In the genomic region with DNA sequence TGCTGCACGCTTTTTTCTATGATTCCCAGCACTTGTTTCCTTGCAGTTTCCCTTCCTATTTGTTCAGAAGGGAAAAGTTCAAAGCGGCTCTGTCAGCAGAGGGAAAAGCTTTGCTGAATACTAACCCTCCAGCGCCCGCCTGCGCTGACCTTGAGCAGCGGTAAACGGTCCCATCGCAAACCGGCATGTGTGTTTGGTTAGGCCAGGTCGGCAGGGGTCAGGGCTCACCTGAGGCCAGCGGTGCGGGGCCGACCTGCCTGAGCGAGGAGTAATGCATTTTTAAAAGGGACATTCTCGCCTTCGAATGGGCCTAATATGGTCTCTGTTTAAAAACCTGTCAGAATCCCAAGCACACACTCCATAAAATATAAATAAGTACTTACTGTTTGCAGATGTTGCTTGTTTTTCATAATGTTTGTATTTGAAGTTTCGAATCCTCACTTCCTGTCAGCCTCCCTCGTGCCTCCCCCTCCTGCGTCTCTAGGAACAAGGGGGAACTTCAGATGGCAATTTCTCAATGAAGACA, we compare ENCODE assay signal across 1 cellular context.
TF ChIP-seq lines count a peak whose summit lies in the region.

No MANE protein-coding gene starts in this region.

TF ChIP-seq in HepG2, 621 proteins besides CTCF, POLR2A, EP300 and RAD21 (continued from another document and continues in another):
- TF ChIP-seq, protein P1, sequence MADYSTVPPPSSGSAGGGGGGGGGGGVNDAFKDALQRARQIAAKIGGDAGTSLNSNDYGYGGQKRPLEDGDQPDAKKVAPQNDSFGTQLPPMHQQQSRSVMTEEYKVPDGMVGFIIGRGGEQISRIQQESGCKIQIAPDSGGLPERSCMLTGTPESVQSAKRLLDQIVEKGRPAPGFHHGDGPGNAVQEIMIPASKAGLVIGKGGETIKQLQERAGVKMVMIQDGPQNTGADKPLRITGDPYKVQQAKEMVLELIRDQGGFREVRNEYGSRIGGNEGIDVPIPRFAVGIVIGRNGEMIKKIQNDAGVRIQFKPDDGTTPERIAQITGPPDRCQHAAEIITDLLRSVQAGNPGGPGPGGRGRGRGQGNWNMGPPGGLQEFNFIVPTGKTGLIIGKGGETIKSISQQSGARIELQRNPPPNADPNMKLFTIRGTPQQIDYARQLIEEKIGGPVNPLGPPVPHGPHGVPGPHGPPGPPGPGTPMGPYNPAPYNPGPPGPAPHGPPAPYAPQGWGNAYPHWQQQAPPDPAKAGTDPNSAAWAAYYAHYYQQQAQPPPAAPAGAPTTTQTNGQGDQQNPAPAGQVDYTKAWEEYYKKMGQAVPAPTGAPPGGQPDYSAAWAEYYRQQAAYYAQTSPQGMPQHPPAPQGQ (CRISPR knock-in tag; IDR thresholded peaks at IDR 0.05; ENCODE audit: borderline replicate concordance) = no peak
- peak; percentile 84 for TF ChIP-seq ELF4 (CRISPR knock-in tag; IDR thresholded peaks at IDR 0.05; ENCODE audit: borderline replicate concordance)
- TF ChIP-seq, protein P2, sequence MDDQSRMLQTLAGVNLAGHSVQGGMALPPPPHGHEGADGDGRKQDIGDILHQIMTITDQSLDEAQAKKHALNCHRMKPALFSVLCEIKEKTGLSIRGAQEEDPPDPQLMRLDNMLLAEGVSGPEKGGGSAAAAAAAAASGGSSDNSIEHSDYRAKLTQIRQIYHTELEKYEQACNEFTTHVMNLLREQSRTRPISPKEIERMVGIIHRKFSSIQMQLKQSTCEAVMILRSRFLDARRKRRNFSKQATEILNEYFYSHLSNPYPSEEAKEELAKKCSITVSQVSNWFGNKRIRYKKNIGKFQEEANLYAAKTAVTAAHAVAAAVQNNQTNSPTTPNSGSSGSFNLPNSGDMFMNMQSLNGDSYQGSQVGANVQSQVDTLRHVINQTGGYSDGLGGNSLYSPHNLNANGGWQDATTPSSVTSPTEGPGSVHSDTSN (CRISPR knock-in tag; IDR thresholded peaks at IDR 0.05; ENCODE audit: borderline replicate concordance) = no peak
- TF ChIP-seq ZNF792 (CRISPR knock-in tag; IDR thresholded peaks at IDR 0.05) = 0 out of 2 replicates have a peak, but pooled peaks have one; percentile 52
- peak; percentile 72 for TF ChIP-seq SP5 (CRISPR knock-in tag; IDR thresholded peaks at IDR 0.05; ENCODE audit: borderline replicate concordance, low read depth)
- TF ChIP-seq FOXM1 (CRISPR knock-in tag; IDR thresholded peaks at IDR 0.05) = peak; percentile 60; the same call in 1 of the 2 replicates
- TF ChIP-seq, protein P3, sequence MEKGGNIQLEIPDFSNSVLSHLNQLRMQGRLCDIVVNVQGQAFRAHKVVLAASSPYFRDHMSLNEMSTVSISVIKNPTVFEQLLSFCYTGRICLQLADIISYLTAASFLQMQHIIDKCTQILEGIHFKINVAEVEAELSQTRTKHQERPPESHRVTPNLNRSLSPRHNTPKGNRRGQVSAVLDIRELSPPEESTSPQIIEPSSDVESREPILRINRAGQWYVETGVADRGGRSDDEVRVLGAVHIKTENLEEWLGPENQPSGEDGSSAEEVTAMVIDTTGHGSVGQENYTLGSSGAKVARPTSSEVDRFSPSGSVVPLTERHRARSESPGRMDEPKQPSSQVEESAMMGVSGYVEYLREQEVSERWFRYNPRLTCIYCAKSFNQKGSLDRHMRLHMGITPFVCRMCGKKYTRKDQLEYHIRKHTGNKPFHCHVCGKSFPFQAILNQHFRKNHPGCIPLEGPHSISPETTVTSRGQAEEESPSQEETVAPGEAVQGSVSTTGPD (CRISPR knock-in tag; IDR thresholded peaks at IDR 0.05) = peak; percentile 83
- TF ChIP-seq GTF3A (CRISPR knock-in tag; conservative IDR thresholded peaks at IDR 0.05) = no peak
- TF ChIP-seq ZNF562 (CRISPR knock-in tag; IDR thresholded peaks at IDR 0.05; ENCODE audit: borderline replicate concordance) = no peak
- TF ChIP-seq EEA1 (CRISPR knock-in tag; IDR thresholded peaks at IDR 0.05; ENCODE audit: borderline replicate concordance) = no peak
- no peak for TF ChIP-seq ZNF598 (CRISPR knock-in tag; IDR thresholded peaks at IDR 0.05; ENCODE audit: borderline replicate concordance)
- TF ChIP-seq KLF13 (CRISPR knock-in tag; IDR thresholded peaks at IDR 0.05) = no peak
- TF ChIP-seq, protein P4, sequence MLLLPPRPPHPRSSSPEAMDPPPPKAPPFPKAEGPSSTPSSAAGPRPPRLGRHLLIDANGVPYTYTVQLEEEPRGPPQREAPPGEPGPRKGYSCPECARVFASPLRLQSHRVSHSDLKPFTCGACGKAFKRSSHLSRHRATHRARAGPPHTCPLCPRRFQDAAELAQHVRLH (CRISPR knock-in tag; IDR thresholded peaks at IDR 0.05; ENCODE audit: borderline replicate concordance, low read depth) = peak; percentile 88; the same call in 1 of the 2 replicates
- TF ChIP-seq, protein P5, sequence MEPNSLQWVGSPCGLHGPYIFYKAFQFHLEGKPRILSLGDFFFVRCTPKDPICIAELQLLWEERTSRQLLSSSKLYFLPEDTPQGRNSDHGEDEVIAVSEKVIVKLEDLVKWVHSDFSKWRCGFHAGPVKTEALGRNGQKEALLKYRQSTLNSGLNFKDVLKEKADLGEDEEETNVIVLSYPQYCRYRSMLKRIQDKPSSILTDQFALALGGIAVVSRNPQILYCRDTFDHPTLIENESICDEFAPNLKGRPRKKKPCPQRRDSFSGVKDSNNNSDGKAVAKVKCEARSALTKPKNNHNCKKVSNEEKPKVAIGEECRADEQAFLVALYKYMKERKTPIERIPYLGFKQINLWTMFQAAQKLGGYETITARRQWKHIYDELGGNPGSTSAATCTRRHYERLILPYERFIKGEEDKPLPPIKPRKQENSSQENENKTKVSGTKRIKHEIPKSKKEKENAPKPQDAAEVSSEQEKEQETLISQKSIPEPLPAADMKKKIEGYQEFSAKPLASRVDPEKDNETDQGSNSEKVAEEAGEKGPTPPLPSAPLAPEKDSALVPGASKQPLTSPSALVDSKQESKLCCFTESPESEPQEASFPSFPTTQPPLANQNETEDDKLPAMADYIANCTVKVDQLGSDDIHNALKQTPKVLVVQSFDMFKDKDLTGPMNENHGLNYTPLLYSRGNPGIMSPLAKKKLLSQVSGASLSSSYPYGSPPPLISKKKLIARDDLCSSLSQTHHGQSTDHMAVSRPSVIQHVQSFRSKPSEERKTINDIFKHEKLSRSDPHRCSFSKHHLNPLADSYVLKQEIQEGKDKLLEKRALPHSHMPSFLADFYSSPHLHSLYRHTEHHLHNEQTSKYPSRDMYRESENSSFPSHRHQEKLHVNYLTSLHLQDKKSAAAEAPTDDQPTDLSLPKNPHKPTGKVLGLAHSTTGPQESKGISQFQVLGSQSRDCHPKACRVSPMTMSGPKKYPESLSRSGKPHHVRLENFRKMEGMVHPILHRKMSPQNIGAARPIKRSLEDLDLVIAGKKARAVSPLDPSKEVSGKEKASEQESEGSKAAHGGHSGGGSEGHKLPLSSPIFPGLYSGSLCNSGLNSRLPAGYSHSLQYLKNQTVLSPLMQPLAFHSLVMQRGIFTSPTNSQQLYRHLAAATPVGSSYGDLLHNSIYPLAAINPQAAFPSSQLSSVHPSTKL (CRISPR knock-in tag; IDR thresholded peaks at IDR 0.05) = peak; percentile 97
- no peak for TF ChIP-seq ISX (CRISPR knock-in tag; conservative IDR thresholded peaks at IDR 0.05)
- TF ChIP-seq, protein P6, sequence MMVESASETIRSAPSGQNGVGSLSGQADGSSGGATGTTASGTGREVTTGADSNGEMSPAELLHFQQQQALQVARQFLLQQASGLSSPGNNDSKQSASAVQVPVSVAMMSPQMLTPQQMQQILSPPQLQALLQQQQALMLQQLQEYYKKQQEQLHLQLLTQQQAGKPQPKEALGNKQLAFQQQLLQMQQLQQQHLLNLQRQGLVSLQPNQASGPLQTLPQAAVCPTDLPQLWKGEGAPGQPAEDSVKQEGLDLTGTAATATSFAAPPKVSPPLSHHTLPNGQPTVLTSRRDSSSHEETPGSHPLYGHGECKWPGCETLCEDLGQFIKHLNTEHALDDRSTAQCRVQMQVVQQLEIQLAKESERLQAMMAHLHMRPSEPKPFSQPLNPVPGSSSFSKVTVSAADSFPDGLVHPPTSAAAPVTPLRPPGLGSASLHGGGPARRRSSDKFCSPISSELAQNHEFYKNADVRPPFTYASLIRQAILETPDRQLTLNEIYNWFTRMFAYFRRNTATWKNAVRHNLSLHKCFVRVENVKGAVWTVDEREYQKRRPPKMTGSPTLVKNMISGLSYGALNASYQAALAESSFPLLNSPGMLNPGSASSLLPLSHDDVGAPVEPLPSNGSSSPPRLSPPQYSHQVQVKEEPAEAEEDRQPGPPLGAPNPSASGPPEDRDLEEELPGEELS (CRISPR knock-in tag; IDR thresholded peaks at IDR 0.05) = peak; percentile 98
- no peak; the same call in 1 of the 2 replicates for TF ChIP-seq ZNF780A (CRISPR knock-in tag; IDR thresholded peaks at IDR 0.05)
- TF ChIP-seq, protein P7, sequence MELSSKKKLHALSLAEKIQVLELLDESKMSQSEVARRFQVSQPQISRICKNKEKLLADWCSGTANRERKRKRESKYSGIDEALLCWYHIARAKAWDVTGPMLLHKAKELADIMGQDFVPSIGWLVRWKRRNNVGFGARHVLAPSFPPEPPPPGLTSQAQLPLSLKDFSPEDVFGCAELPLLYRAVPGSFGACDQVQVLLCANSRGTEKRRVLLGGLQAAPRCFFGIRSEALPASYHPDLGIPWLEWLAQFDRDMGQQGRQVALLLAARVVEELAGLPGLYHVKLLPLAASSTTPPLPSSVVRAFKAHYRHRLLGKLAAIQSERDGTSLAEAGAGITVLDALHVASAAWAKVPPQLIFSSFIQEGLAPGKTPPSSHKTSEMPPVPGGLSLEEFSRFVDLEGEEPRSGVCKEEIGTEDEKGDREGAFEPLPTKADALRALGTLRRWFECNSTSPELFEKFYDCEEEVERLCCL (CRISPR knock-in tag; IDR thresholded peaks at IDR 0.05; ENCODE audit: borderline replicate concordance) = no peak
- TF ChIP-seq ZBTB8A (CRISPR knock-in tag; IDR thresholded peaks at IDR 0.05; ENCODE audit: borderline replicate concordance, low read depth) = no peak
- TF ChIP-seq, protein P8, sequence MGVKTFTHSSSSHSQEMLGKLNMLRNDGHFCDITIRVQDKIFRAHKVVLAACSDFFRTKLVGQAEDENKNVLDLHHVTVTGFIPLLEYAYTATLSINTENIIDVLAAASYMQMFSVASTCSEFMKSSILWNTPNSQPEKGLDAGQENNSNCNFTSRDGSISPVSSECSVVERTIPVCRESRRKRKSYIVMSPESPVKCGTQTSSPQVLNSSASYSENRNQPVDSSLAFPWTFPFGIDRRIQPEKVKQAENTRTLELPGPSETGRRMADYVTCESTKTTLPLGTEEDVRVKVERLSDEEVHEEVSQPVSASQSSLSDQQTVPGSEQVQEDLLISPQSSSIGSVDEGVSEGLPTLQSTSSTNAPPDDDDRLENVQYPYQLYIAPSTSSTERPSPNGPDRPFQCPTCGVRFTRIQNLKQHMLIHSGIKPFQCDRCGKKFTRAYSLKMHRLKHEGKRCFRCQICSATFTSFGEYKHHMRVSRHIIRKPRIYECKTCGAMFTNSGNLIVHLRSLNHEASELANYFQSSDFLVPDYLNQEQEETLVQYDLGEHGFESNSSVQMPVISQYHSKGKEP (CRISPR knock-in tag; IDR thresholded peaks at IDR 0.05) = peak; percentile 53; the same call in 1 of the 2 replicates
- TF ChIP-seq, protein P9, sequence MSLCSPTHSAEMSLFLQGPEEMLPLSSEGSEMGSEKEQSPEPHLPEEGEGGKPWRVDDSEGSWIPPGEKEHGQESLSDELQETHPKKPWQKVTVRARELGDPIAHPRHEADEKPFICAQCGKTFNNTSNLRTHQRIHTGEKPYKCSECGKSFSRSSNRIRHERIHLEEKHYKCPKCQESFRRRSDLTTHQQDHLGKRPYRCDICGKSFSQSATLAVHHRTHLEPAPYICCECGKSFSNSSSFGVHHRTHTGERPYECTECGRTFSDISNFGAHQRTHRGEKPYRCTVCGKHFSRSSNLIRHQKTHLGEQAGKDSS (CRISPR knock-in tag; IDR thresholded peaks at IDR 0.05; ENCODE audit: borderline replicate concordance, low read depth) = peak; percentile 96
- no peak for TF ChIP-seq ZNF432 (CRISPR knock-in tag; IDR thresholded peaks at IDR 0.05; ENCODE audit: borderline replicate concordance)
- peak; percentile 92 for TF ChIP-seq ZNF501 (CRISPR knock-in tag; IDR thresholded peaks at IDR 0.05)
- TF ChIP-seq ZFP41 (CRISPR knock-in tag; IDR thresholded peaks at IDR 0.05; ENCODE audit: borderline replicate concordance) = no peak
- TF ChIP-seq, protein P10, sequence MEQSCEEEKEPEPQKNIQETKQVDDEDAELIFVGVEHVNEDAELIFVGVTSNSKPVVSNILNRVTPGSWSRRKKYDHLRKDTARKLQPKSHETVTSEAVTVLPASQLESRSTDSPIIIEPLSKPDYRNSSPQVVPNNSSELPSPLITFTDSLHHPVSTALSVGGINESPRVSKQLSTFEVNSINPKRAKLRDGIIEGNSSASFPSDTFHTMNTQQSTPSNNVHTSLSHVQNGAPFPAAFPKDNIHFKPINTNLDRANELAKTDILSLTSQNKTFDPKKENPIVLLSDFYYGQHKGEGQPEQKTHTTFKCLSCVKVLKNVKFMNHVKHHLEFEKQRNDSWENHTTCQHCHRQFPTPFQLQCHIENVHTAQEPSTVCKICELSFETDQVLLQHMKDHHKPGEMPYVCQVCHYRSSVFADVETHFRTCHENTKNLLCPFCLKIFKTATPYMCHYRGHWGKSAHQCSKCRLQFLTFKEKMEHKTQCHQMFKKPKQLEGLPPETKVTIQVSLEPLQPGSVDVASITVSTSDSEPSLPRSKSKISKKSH (CRISPR knock-in tag; IDR thresholded peaks at IDR 0.05; ENCODE audit: borderline replicate concordance) = peak; percentile 65; the same call in 1 of the 2 replicates
- TF ChIP-seq STAG1 (CRISPR knock-in tag; IDR thresholded peaks at IDR 0.05) = peak; percentile 92
- no peak for TF ChIP-seq GPN1 (CRISPR knock-in tag; IDR thresholded peaks at IDR 0.05; ENCODE audit: borderline replicate concordance)
- no peak for TF ChIP-seq TOPORS (CRISPR knock-in tag; IDR thresholded peaks at IDR 0.05)
- TF ChIP-seq, protein P11, sequence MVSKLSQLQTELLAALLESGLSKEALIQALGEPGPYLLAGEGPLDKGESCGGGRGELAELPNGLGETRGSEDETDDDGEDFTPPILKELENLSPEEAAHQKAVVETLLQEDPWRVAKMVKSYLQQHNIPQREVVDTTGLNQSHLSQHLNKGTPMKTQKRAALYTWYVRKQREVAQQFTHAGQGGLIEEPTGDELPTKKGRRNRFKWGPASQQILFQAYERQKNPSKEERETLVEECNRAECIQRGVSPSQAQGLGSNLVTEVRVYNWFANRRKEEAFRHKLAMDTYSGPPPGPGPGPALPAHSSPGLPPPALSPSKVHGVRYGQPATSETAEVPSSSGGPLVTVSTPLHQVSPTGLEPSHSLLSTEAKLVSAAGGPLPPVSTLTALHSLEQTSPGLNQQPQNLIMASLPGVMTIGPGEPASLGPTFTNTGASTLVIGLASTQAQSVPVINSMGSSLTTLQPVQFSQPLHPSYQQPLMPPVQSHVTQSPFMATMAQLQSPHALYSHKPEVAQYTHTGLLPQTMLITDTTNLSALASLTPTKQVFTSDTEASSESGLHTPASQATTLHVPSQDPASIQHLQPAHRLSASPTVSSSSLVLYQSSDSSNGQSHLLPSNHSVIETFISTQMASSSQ (IDR thresholded peaks at IDR 0.05; ENCODE audit: low read depth) = peak; percentile 79; the same call in 1 of the 2 replicates
- TF ChIP-seq, protein P11 (CRISPR knock-in tag; IDR thresholded peaks at IDR 0.05; ENCODE audit: borderline replicate concordance) = peak; percentile 89
